15 cellular contexts compared by ENCODE assay signal in the genomic region with DNA sequence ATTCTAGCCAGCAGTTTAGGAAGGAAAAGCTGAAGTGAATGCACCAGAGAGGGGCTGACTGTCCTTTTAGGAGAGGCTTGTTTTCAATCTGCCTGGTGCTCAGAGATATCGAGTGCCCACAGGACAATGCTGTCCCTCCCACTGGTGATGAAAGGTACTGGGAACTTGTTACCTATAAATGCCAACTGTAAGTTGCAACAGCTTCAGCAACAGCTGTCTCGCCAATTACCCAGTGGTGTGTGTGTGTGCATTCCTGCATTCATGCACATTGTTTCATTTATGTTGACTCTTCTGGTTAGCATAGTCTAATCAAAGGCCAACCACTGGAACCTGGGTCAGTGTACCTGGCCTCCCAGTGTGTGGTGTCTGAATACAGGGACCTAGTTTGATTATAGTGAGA.
DNase-seq lines count a peak whose midpoint lies in the region; ATAC-seq and TF ChIP-seq lines count a peak whose summit lies in the region.
"Had no signal": no experiment of that assay in that cellular context is flagged by ENCODE, and none has a peak within 500 bp of the region (broad histone marks: within the 10 kb centered on the region; RNA-seq: fewer than 3 reads in every experiment).

No MANE protein-coding gene starts in this region.

- no peaks in the 10 kb centered on the region for H3K4me1 ChIP-seq in mucosa of descending colon (ENCODE audit: low read depth)
- H3K4me1 ChIP-seq: HAP-1 had no signal

- no peak overlapping the region for H3K4me3 ChIP-seq in epithelial cell of proximal tubule (ENCODE audit: low read depth, low read length)
- no peak overlapping the region for H3K4me3 ChIP-seq in mucosa of descending colon
- H3K4me3 ChIP-seq: HAP-1 had no signal

- CTCF ChIA-PET in CD4-positive, alpha-beta T cell (lab: Charles Lee): no interaction called here

- no peaks in the 10 kb centered on the region for H3K27me3 ChIP-seq in CD4-positive, alpha-beta T cell (ENCODE audit: control insufficient read depth, insufficient read depth, low read length)

- no peak overlapping the region for H3K27ac Mint-ChIP-seq in CD4-positive, alpha-beta T cell
- H3K27ac Mint-ChIP-seq in activated naive CD8-positive, alpha-beta T cell treated with anti-CD3 and anti-CD28 coated beads, Interleukin-2, amount 50 U/mL, for 24 hours: no peak overlapping the region
- H3K27ac Mint-ChIP-seq: activated T-cell treated with anti-CD3 and anti-CD28 coated beads, Interleukin-2, amount 50 U/mL, for 24 hours; IgD-negative memory B cell; stimulated activated naive CD8-positive, alpha-beta T cell treated with anti-CD3 and anti-CD28 coated beads, Interleukin-15, Interleukin-2, amounts not matched to agents 100 ng/mL and 50 ng/mL, for 24 hours had no signal

- TF ChIP-seq CTCF in epithelial cell of proximal tubule (conservative IDR thresholded peaks at IDR 0.05; ENCODE audit: low read depth, low read length) (peak; percentile 8), mucosa of descending colon (IDR thresholded peaks at IDR 0.05) (no peak)
- no peak for TF ChIP-seq CTCF in CD4-positive, alpha-beta T cell (IDR thresholded peaks at IDR 0.05)

- intact Hi-C loops in mucosa of descending colon (cut with DNase I, micrococcal nuclease): no loop called here
- intact Hi-C loops in CD4-positive, alpha-beta T cell (cut with DNase I, micrococcal nuclease): no loop called here

- no peaks in the 10 kb centered on the region for H3K4me1 Mint-ChIP-seq in CD4-positive, alpha-beta T cell (ENCODE audit: low read depth)
- H3K4me1 Mint-ChIP-seq in activated naive CD8-positive, alpha-beta T cell treated with anti-CD3 and anti-CD28 coated beads, Interleukin-2, amount 50 U/mL, for 24 hours: no peaks in the 10 kb centered on the region
- H3K4me1 Mint-ChIP-seq: CD4-positive, CD25-positive, alpha-beta regulatory T cell had no signal

- H3K36me3 Mint-ChIP-seq in CD4-positive, alpha-beta T cell (ENCODE audit: low read depth): no peaks in the 10 kb centered on the region
- no peaks in the 10 kb centered on the region for H3K36me3 Mint-ChIP-seq in activated naive CD8-positive, alpha-beta T cell treated with anti-CD3 and anti-CD28 coated beads, Interleukin-2, amount 50 U/mL, for 24 hours (ENCODE audit: low read depth)
- H3K36me3 Mint-ChIP-seq: CD4-positive, CD25-positive, alpha-beta regulatory T cell; IgD-negative memory B cell had no signal

- DNase-seq in ELF-1 (ENCODE audit: low read depth, low spot score): peak; percentile 11
- DNase-seq in M059J (ENCODE audit: low read depth): peak; percentile 16
- DNase-seq in epithelial cell of proximal tubule (ENCODE audit: low read depth): no peak
- peak in 1 of 3 donors; percentile 3 for DNase-seq in mucosa of descending colon
- no peak for DNase-seq in CD4-positive, alpha-beta T cell
- DNase-seq in hepatic stellate cell (ENCODE audit: low spot score): no peak
- DNase-seq in activated naive CD8-positive, alpha-beta T cell treated with anti-CD3 and anti-CD28 coated beads, Interleukin-2, amount 50 U/mL, for 24 hours: no peak
- DNase-seq: activated T-cell treated with anti-CD3 and anti-CD28 coated beads, Interleukin-2, amount 50 U/mL, for 24 hours; CD4-positive, CD25-positive, alpha-beta regulatory T cell; NCI-H2107 had no signal

- no peaks in the 10 kb centered on the region for H3K9me3 Mint-ChIP-seq in CD4-positive, alpha-beta T cell
- H3K9me3 Mint-ChIP-seq in activated naive CD8-positive, alpha-beta T cell treated with anti-CD3 and anti-CD28 coated beads, Interleukin-2, amount 50 U/mL, for 24 hours: no peaks in the 10 kb centered on the region
- H3K9me3 Mint-ChIP-seq: IgD-negative memory B cell; stimulated activated naive CD8-positive, alpha-beta T cell treated with anti-CD3 and anti-CD28 coated beads, Interleukin-15, Interleukin-2, amounts not matched to agents 100 ng/mL and 50 ng/mL, for 24 hours had no signal

- no peaks in the 10 kb centered on the region for H3K9me3 ChIP-seq in mucosa of descending colon
- no peaks in the 10 kb centered on the region for H3K9me3 ChIP-seq in CD4-positive, alpha-beta T cell (ENCODE audit: control insufficient read depth, low read length)
- H3K9me3 ChIP-seq: HAP-1 had no signal

- no peak overlapping the region for H3K4me3 Mint-ChIP-seq in CD4-positive, alpha-beta T cell
- H3K4me3 Mint-ChIP-seq in activated naive CD8-positive, alpha-beta T cell treated with anti-CD3 and anti-CD28 coated beads, Interleukin-2, amount 50 U/mL, for 24 hours: no peak overlapping the region
- H3K4me3 Mint-ChIP-seq: activated T-cell treated with anti-CD3 and anti-CD28 coated beads, Interleukin-2, amount 50 U/mL, for 24 hours; CD4-positive, CD25-positive, alpha-beta regulatory T cell; stimulated activated naive CD8-positive, alpha-beta T cell treated with anti-CD3 and anti-CD28 coated beads, Interleukin-15, Interleukin-2, amounts not matched to agents 100 ng/mL and 50 ng/mL, for 24 hours had no signal

- POLR2A ChIA-PET in CD4-positive, alpha-beta T cell (lab: Charles Lee): no interaction called here

- peak; percentile 52 for ATAC-seq in mucosa of descending colon
- no peak for ATAC-seq in HG03469 (IDR thresholded peaks at IDR 0.05; ENCODE audit: unreplicated experiment)
- ATAC-seq in CD4-positive, alpha-beta T cell (ENCODE audit: poor library complexity): no peak
- ATAC-seq in activated naive CD8-positive, alpha-beta T cell treated with anti-CD3 and anti-CD28 coated beads, Interleukin-2, amount 50 U/mL, for 24 hours: no peak
- ATAC-seq: activated CD4-positive, CD25-positive, alpha-beta regulatory T cell treated with anti-CD3 and anti-CD28 coated beads, Interleukin-2, amount 50 U/mL, for 24 hours had no signal

- no peak overlapping the region for H3K27ac ChIP-seq in CD4-positive, alpha-beta T cell (ENCODE audit: low read depth, low read length)

- H3K27me3 Mint-ChIP-seq in CD4-positive, alpha-beta T cell: peaks cover 5% of the 10 kb centered on the region
- H3K27me3 Mint-ChIP-seq in activated naive CD8-positive, alpha-beta T cell treated with anti-CD3 and anti-CD28 coated beads, Interleukin-2, amount 50 U/mL, for 24 hours: no peaks in the 10 kb centered on the region
- H3K27me3 Mint-ChIP-seq: IgD-negative memory B cell; stimulated activated naive CD8-positive, alpha-beta T cell treated with anti-CD3 and anti-CD28 coated beads, Interleukin-15, Interleukin-2, amounts not matched to agents 100 ng/mL and 50 ng/mL, for 24 hours had no signal

- no peaks in the 10 kb centered on the region for H3K36me3 ChIP-seq in mucosa of descending colon (ENCODE audit: low read depth)
- H3K36me3 ChIP-seq: HAP-1 had no signal

Comparison
In these comparisons a context has a peak if more than half of its experiments do, and no peak if none do; other contexts are left out.
1. DNase-seq: peak in ELF-1 (single experiment) and M059J (single experiment); none in epithelial cell of proximal tubule (single experiment), CD4-positive, alpha-beta T cell (0 of 10), hepatic stellate cell (single experiment) and activated naive CD8-positive, alpha-beta T cell treated with anti-CD3 and anti-CD28 coated beads, Interleukin-2, amount 50 U/mL, for 24 hours (single experiment).